ENCODE assay signal across 12 cellular contexts in the genomic region with DNA sequence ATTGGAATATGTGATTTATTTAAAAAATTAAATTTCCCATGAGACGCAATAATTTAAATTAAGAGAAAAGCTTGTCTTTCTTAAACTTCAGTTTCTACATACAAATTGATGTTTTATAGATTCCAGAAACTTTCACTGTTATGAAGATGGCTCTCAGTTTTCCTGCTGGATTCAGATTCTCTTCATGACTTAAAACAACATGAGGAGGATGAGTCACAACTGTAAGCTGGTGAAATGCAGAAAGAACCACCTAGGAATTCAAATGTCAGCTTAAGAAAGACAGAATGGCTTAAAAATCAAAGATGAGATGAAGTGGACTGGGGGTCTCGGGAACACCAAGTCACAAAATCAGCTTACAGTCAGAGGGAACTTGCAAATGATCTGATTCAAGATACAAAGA.
DNase-seq lines count a peak whose midpoint lies in the region; ATAC-seq, FAIRE-seq and TF ChIP-seq lines count a peak whose summit lies in the region.
"Had no signal": no experiment of that assay in that cellular context is flagged by ENCODE, and none has a peak within 500 bp of the region (broad histone marks: within the 10 kb centered on the region; RNA-seq: fewer than 3 reads in every experiment).

No MANE protein-coding gene starts in this region.

- H3K27me3 ChIP-seq in astrocyte (ENCODE audit: insufficient read depth, low read length), result no peaks in the 10 kb centered on the region

- FAIRE-seq in astrocyte (lab: Jason Lieb, UNC), result peak; percentile 52

- TF ChIP-seq POLR2A in erythroblast (IDR thresholded peaks at IDR 0.05; ENCODE audit: low read length), result no peak

- no peaks in the 10 kb centered on the region for H4K20me1 ChIP-seq in astrocyte (ENCODE audit: insufficient read depth, low read length)

- H3K9ac ChIP-seq in astrocyte (ENCODE audit: low read length), result peak overlapping the region; percentile 49
- H3K9ac ChIP-seq: parathyroid adenoma had no signal

- no peaks in the 10 kb centered on the region for H3K27me3 Mint-ChIP-seq in astrocyte (ENCODE audit: low read depth, unreplicated experiment)
- peaks cover 8% of the 10 kb centered on the region for H3K27me3 Mint-ChIP-seq in stimulated activated naive CD8-positive, alpha-beta T cell treated with anti-CD3 and anti-CD28 coated beads, Interleukin-15, amount 100 ng/mL, for 72 hours

- no peaks in the 10 kb centered on the region for H3K9me3 ChIP-seq in astrocyte (ENCODE audit: insufficient read depth, low read depth, low read length)

- H3K27ac ChIP-seq in astrocyte (ENCODE audit: low read depth, low read length), result peak overlapping the region; percentile 67
- H3K27ac ChIP-seq: 22Rv1, parathyroid adenoma had no signal

- peak overlapping the region; percentile 95 for H3K27ac Mint-ChIP-seq in astrocyte (ENCODE audit: unreplicated experiment)
- H3K27ac Mint-ChIP-seq in stimulated activated naive CD8-positive, alpha-beta T cell treated with anti-CD3 and anti-CD28 coated beads, Interleukin-15, amount 100 ng/mL, for 72 hours, result no peak overlapping the region
- H3K27ac Mint-ChIP-seq: activated naive CD4-positive, alpha-beta T cell treated with anti-CD3 and anti-CD28 coated beads, Interleukin-2, amount 50 U/mL, for 24 hours had no signal

- H3K36me3 Mint-ChIP-seq in astrocyte (ENCODE audit: low read depth, unreplicated experiment), result peaks cover 3% of the 10 kb centered on the region
- H3K36me3 Mint-ChIP-seq: activated naive CD4-positive, alpha-beta T cell treated with anti-CD3 and anti-CD28 coated beads, Interleukin-2, amount 50 U/mL, for 24 hours had no signal

- ATAC-seq in HG02623 (IDR thresholded peaks at IDR 0.05; ENCODE audit: unreplicated experiment), result no peak
- ATAC-seq in stimulated activated naive CD8-positive, alpha-beta T cell treated with anti-CD3 and anti-CD28 coated beads, Interleukin-15, amount 100 ng/mL, for 72 hours, result no peak

- no peak overlapping the region for H3K4me3 Mint-ChIP-seq in astrocyte (ENCODE audit: unreplicated experiment)
- H3K4me3 Mint-ChIP-seq in stimulated activated naive CD8-positive, alpha-beta T cell treated with anti-CD3 and anti-CD28 coated beads, Interleukin-15, amount 100 ng/mL, for 72 hours, result no peak overlapping the region
- H3K4me3 Mint-ChIP-seq: activated naive CD4-positive, alpha-beta T cell treated with anti-CD3 and anti-CD28 coated beads, Interleukin-2, amount 50 U/mL, for 24 hours had no signal

- no peak for TF ChIP-seq CTCF in astrocyte (IDR thresholded peaks at IDR 0.05; ENCODE audit: insufficient read depth, low read depth, low read length)

- no peak overlapping the region for H3K4me3 ChIP-seq in astrocyte (ENCODE audit: insufficient read depth, low read depth, low read length)

- H3K9me3 Mint-ChIP-seq in astrocyte (ENCODE audit: unreplicated experiment), result no peaks in the 10 kb centered on the region
- H3K9me3 Mint-ChIP-seq in stimulated activated naive CD8-positive, alpha-beta T cell treated with anti-CD3 and anti-CD28 coated beads, Interleukin-15, amount 100 ng/mL, for 72 hours, result peaks cover 0 to 5% of the 10 kb centered on the region in 2 donors
- H3K9me3 Mint-ChIP-seq: activated naive CD4-positive, alpha-beta T cell treated with anti-CD3 and anti-CD28 coated beads, Interleukin-2, amount 50 U/mL, for 24 hours had no signal

- no peak overlapping the region for H2AFZ ChIP-seq in astrocyte (ENCODE audit: low read depth, low read length)
- H2AFZ ChIP-seq: parathyroid adenoma had no signal

- H3K4me1 Mint-ChIP-seq in astrocyte (ENCODE audit: low read depth, unreplicated experiment), result peaks cover 53% of the 10 kb centered on the region
- no peaks in the 10 kb centered on the region for H3K4me1 Mint-ChIP-seq in stimulated activated naive CD8-positive, alpha-beta T cell treated with anti-CD3 and anti-CD28 coated beads, Interleukin-15, amount 100 ng/mL, for 72 hours
- H3K4me1 Mint-ChIP-seq: activated naive CD4-positive, alpha-beta T cell treated with anti-CD3 and anti-CD28 coated beads, Interleukin-2, amount 50 U/mL, for 24 hours had no signal

- H3K4me2 ChIP-seq in astrocyte (ENCODE audit: low read length), result peak overlapping the region; percentile 61

- H3K4me1 ChIP-seq in astrocyte (ENCODE audit: insufficient read depth, low read length), result peaks cover 26% of the 10 kb centered on the region
- H3K4me1 ChIP-seq: parathyroid adenoma had no signal

- no peaks in the 10 kb centered on the region for H3K79me2 ChIP-seq in astrocyte (ENCODE audit: insufficient read depth, low read length)
- H3K79me2 ChIP-seq: parathyroid adenoma had no signal

- H3K36me3 ChIP-seq in astrocyte (ENCODE audit: insufficient read depth, low read length), result no peaks in the 10 kb centered on the region

- peak; percentile 8 for DNase-seq in DMS53 (lab: John Stamatoyannopoulos, UW)
- DNase-seq in DMS53 treated with DMSO at 0.1 percent for 48 hours (lab: John Stamatoyannopoulos, UW; ENCODE audit: unreplicated experiment), result no peak
- peak; percentile 64 for DNase-seq in astrocyte (ENCODE audit: low read depth)
- peak; percentile 78 for DNase-seq in iris pigment epithelial cell (ENCODE audit: low read depth)
- no peak for DNase-seq in erythroblast (lab: John Stamatoyannopoulos, UW)
- no peak for DNase-seq in stimulated activated naive CD8-positive, alpha-beta T cell treated with anti-CD3 and anti-CD28 coated beads, Interleukin-15, amount 100 ng/mL, for 72 hours
- DNase-seq in DMS 273 treated with DMSO at 0.1 percent for 48 hours (lab: John Stamatoyannopoulos, UW), result no peak
- DNase-seq: effector CD8-positive, alpha-beta T cell had no signal

Comparison
In these comparisons a context has a peak if more than half of its experiments do, and no peak if none do; other contexts are left out.
1. DNase-seq: peak in DMS53 (single experiment), astrocyte (single experiment) and iris pigment epithelial cell (single experiment); none in DMS53 treated with DMSO at 0.1 percent for 48 hours (single experiment), erythroblast (0 of 2), stimulated activated naive CD8-positive, alpha-beta T cell treated with anti-CD3 and anti-CD28 coated beads, Interleukin-15, amount 100 ng/mL, for 72 hours (0 of 2) and DMS 273 treated with DMSO at 0.1 percent for 48 hours (single experiment).